Comparison of ENCODE assay signal across 8 cellular contexts in genomic region chr12:108832730-108833354, GRCh38. TPM values are rescaled to one million over a fixed set of nuclear protein-coding genes. Genes with fewer than 3 reads are reported as not detected.
DNase-seq lines count a peak whose midpoint lies in the region; ATAC-seq and TF ChIP-seq lines count a peak whose summit lies in the region.

No MANE protein-coding gene starts in this region.

- TF ChIP-seq CTCF in AG09309 (IDR thresholded peaks at IDR 0.05; ENCODE audit: control insufficient read depth, insufficient read depth, low read depth, low read length, missing control alignments) = no peak
- no peak for TF ChIP-seq CTCF in fibroblast of mammary gland (conservative IDR thresholded peaks at IDR 0.05; ENCODE audit: control insufficient read depth, insufficient read depth, low read depth, low read length)
- TF ChIP-seq CTCF in osteocyte (IDR thresholded peaks at IDR 0.05) = no peak
- TF ChIP-seq CTCF in GM13977 (IDR thresholded peaks at IDR 0.05; ENCODE audit: extremely low read depth, insufficient read depth, missing control alignments) = no peak

- no peaks in the 10 kb centered on the region for H3K9me3 ChIP-seq in SJSA1 (replicated peaks)

- H3K36me3 ChIP-seq in SJSA1 = peaks cover 78% of the 10 kb centered on the region

- no peak for ATAC-seq in GM18867 (IDR thresholded peaks at IDR 0.05; ENCODE audit: unreplicated experiment)

- peaks cover 88% of the 10 kb centered on the region for H3K4me1 Mint-ChIP-seq in osteocyte (ENCODE audit: unreplicated experiment)

- H3K36me3 Mint-ChIP-seq in osteocyte (ENCODE audit: unreplicated experiment) = peaks cover 36% of the 10 kb centered on the region

- H3K4me3 Mint-ChIP-seq in osteocyte (ENCODE audit: unreplicated experiment) = peak overlapping the region; percentile 59

- H3K4me3 ChIP-seq in AG09309 (ENCODE audit: control insufficient read depth, low read depth, low read length) (no peak overlapping the region), SJSA1 (no peak overlapping the region), fibroblast of mammary gland (ENCODE audit: control insufficient read depth, low read depth, low read length) (peak overlapping the region; percentile 16)

- in situ Hi-C loops in GM13977 (cut with MboI; ENCODE audit: low pct_unique_long_range_greater_than_20kb, low sequenced_read_pairs, unreplicated experiment) = no loop called here

- no peaks in the 10 kb centered on the region for H3K27me3 ChIP-seq in SJSA1 (replicated peaks)

- H3K27ac Mint-ChIP-seq in osteocyte (ENCODE audit: unreplicated experiment) = peak overlapping the region; percentile 99

- H3K9me3 Mint-ChIP-seq in osteocyte (ENCODE audit: unreplicated experiment) = no peaks in the 10 kb centered on the region

- DNase-seq in AG09309 (ENCODE audit: low read depth) (peak; percentile 85), SJSA1 (ENCODE audit: low read depth in 1 of 2, low spot score in 2 of 2) (peak; percentile 77 to 88), fibroblast of mammary gland (ENCODE audit: low read depth) (peak; percentile 87), osteocyte (ENCODE audit: extremely low spot score, unreplicated experiment) (no peak), GM13977 (ENCODE audit: low spot score) (no peak), NCI-H69 (lab: John Stamatoyannopoulos, UW) (no peak)
- no peak for DNase-seq in stimulated activated CD4-positive, alpha-beta T cell treated with anti-CD3 and anti-CD28 coated beads, Interleukin-15, amount 100 ng/mL, for 24 hours

- peaks cover 95% of the 10 kb centered on the region for H3K4me1 ChIP-seq in SJSA1 (replicated peaks)

- H3K27me3 Mint-ChIP-seq in osteocyte (ENCODE audit: unreplicated experiment) = no peaks in the 10 kb centered on the region

- H3K27ac ChIP-seq in SJSA1 = peak overlapping the region; percentile 100

RNA-seq across cellular contexts. Expression of gene SSH1, which starts 24.5 kb away (rescaled TPM):
- 7.1 and 16.3 TPM in 2 replicates for total RNA-seq in SJSA1 (2014; rRNA removed; shearing (Covaris generic))
- total RNA-seq in osteocyte = 96.9 and 109 TPM in 2 replicates

RNA-seq across cellular contexts. Expression of gene DAO, which starts 47.0 kb away (rescaled TPM):
- not detected in 2 replicates for total RNA-seq in SJSA1 (2014; rRNA removed; shearing (Covaris generic))
- not detected in 2 replicates for total RNA-seq in osteocyte

Comparison
In these comparisons a context has a peak if more than half of its experiments do, and no peak if none do; other contexts are left out.
1. DNase-seq: peak in AG09309 (single experiment), SJSA1 (2 of 2) and fibroblast of mammary gland (single experiment); none in osteocyte (single experiment), GM13977 (single experiment), stimulated activated CD4-positive, alpha-beta T cell treated with anti-CD3 and anti-CD28 coated beads, Interleukin-15, amount 100 ng/mL, for 24 hours (single experiment) and NCI-H69 (single experiment).